ENCODE assay signal across 8 cellular contexts in genomic region chr19:29714371-29714952, GRCh38. TPM values are rescaled to one million over a fixed set of nuclear protein-coding genes. Genes with fewer than 3 reads are reported as not detected.
DNase-seq lines count a peak whose midpoint lies in the region; ATAC-seq and TF ChIP-seq lines count a peak whose summit lies in the region.

No MANE protein-coding gene starts in this region.

- no peaks in the 10 kb centered on the region for H3K9me3 ChIP-seq in HUES64 (ENCODE audit: insufficient read depth, low read depth, low read length)

- DNase-seq in AG04449 (ENCODE audit: low read depth, low spot score) (no peak), left ventricle myocardium superior (no peak), AG08395 (ENCODE audit: low spot score) (no peak)
- peak; percentile 24 to 45 for DNase-seq in stimulated activated CD8-positive, alpha-beta memory T cell treated with anti-CD3 and anti-CD28 coated beads, Interleukin-7, amount 100 ng/mL, for 4 hours (ENCODE audit: low read depth in 2 of 2)

- ATAC-seq in GM19372 (IDR thresholded peaks at IDR 0.05; ENCODE audit: low read depth, unreplicated experiment) (peak; percentile 20), left ventricle myocardium superior (peak; percentile 11), GM18873 (IDR thresholded peaks at IDR 0.05; ENCODE audit: low FRiP score, unreplicated experiment) (no peak)
- ATAC-seq in activated T-helper 17 cell treated with anti-CD3 and anti-CD28 coated beads, Interleukin-2, amount 50 U/mL, for 72 hours (replicated peaks): peak; percentile 38

- H3K4me3 Mint-ChIP-seq in activated T-helper 17 cell treated with anti-CD3 and anti-CD28 coated beads, Interleukin-2, amount 50 U/mL, for 72 hours: peak overlapping the region; percentile 86

- 54% methylated on average over 12 of the region's 15 CpGs for WGBS in HUES64

- no peak for TF ChIP-seq CTCF in AG04449 (IDR thresholded peaks at IDR 0.05; ENCODE audit: insufficient read depth, low read length, missing control alignments)

- peaks cover 38% of the 10 kb centered on the region for H3K4me1 Mint-ChIP-seq in activated T-helper 17 cell treated with anti-CD3 and anti-CD28 coated beads, Interleukin-2, amount 50 U/mL, for 72 hours

- H3K36me3 ChIP-seq in HUES64 (ENCODE audit: insufficient read depth, low read length): no peaks in the 10 kb centered on the region; the same call in 1 of the 2 replicates

- H3K9me3 Mint-ChIP-seq in activated T-helper 17 cell treated with anti-CD3 and anti-CD28 coated beads, Interleukin-2, amount 50 U/mL, for 72 hours: no peaks in the 10 kb centered on the region

- H3K27ac Mint-ChIP-seq in activated T-helper 17 cell treated with anti-CD3 and anti-CD28 coated beads, Interleukin-2, amount 50 U/mL, for 72 hours: peak overlapping the region; percentile 89

- H3K27me3 ChIP-seq in HUES64 (ENCODE audit: insufficient read depth, low read length): no peaks in the 10 kb centered on the region

- H3K27ac ChIP-seq in HUES64 (ENCODE audit: low read depth, low read length): no peak overlapping the region

- peaks cover 3% of the 10 kb centered on the region; the same call in 1 of the 2 replicates for H3K4me1 ChIP-seq in HUES64 (ENCODE audit: insufficient read depth, low read length)

- peaks cover 50% of the 10 kb centered on the region for H3K36me3 Mint-ChIP-seq in activated T-helper 17 cell treated with anti-CD3 and anti-CD28 coated beads, Interleukin-2, amount 50 U/mL, for 72 hours (ENCODE audit: low read depth)

- H3K27me3 Mint-ChIP-seq in activated T-helper 17 cell treated with anti-CD3 and anti-CD28 coated beads, Interleukin-2, amount 50 U/mL, for 72 hours: no peaks in the 10 kb centered on the region

- H3K4me3 ChIP-seq in AG04449 (ENCODE audit: low read depth, low read length): peak overlapping the region; percentile 82
- H3K4me3 ChIP-seq in HUES64 (ENCODE audit: low read length): peak overlapping the region; percentile 73

- peak overlapping the region; percentile 87 for H3K9ac ChIP-seq in HUES64 (ENCODE audit: low read depth, low read length)

- CTCF ChIA-PET in AG04449 (lab: Yijun Ruan, JAX): interaction anchor here (0.6 to 15.7 kb wide), 14 partner anchors 7 to 102 kb away, joined by 3 to 647 read pairs (median 5); partner anchors contain the start of genes PLEKHF1 and POP4

- POLR2A ChIA-PET in AG04449 (lab: Yijun Ruan, JAX): interaction anchor here (0.5 to 1.5 kb wide), 8 partner anchors 52 to 1399 kb away, joined by 3 to 6 read pairs (median 3); partner anchors contain the start of genes POP4 and URI1

- intact Hi-C loops in left ventricle myocardium superior (cut with micrococcal nuclease): no loop called here

RNA-seq across cellular contexts. Expression of gene C19orf12, which starts 0.6 kb away (rescaled TPM):
- polyA plus RNA-seq in HUES64 (2013, experiment 1 of 2): 13.2 TPM
- 14.6 TPM for polyA plus RNA-seq in HUES64 (2013, experiment 2 of 2)
- total RNA-seq in activated T-helper 17 cell treated with anti-CD3 and anti-CD28 coated beads, Interleukin-2, amount 50 U/mL, for 72 hours: 10 to 100 TPM; 34.5 to 39.1 TPM
- total RNA-seq in left ventricle myocardium superior: 57.0 TPM

RNA-seq across cellular contexts. Expression of gene PLEKHF1, which starts 49.2 kb away (rescaled TPM):
- 3.9 TPM for polyA plus RNA-seq in HUES64 (2013, experiment 1 of 2)
- polyA plus RNA-seq in HUES64 (2013, experiment 2 of 2): 5.1 TPM
- total RNA-seq in activated T-helper 17 cell treated with anti-CD3 and anti-CD28 coated beads, Interleukin-2, amount 50 U/mL, for 72 hours: 10 to 100 TPM; 34.4 to 40.3 TPM
- 44.7 TPM for total RNA-seq in left ventricle myocardium superior

Comparison
In these comparisons a context has a peak if more than half of its experiments do, and no peak if none do; other contexts are left out.
1. DNase-seq: peak in stimulated activated CD8-positive, alpha-beta memory T cell treated with anti-CD3 and anti-CD28 coated beads, Interleukin-7, amount 100 ng/mL, for 4 hours (2 of 2); none in AG04449 (single experiment), left ventricle myocardium superior (single experiment) and AG08395 (single experiment).